Comparison of ENCODE assay signal across 8 cellular contexts in the genomic region with DNA sequence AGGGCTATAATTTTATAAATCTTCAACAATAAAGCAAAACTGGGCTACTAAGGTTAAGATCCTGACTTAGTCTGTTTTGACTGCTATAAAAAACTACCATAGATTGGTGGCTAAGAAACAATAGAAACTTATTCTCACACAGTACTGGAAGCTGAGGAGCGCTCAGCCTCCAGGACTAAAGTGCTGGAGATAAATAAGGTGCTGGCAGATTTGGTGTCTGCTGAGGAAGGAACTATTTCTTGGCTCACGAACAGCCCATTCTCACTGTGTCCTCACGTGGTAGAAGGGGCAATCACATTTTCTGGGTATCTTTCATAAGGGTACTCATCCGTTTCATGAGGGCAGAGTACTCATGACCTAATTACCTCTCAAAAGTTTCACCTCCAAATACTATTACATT.
"Had no signal": no experiment of that assay in that cellular context is flagged by ENCODE, and none has a peak within 500 bp of the region (broad histone marks: within the 10 kb centered on the region; RNA-seq: fewer than 3 reads in every experiment).

No MANE protein-coding gene starts in this region.

- H3K4me3 ChIP-seq: GM23248, HAP-1 had no signal

- H3K9ac ChIP-seq: GM23248 had no signal

- ATAC-seq: HCT116, HepG2 had no signal

- DNase-seq: GM23248, GOT3, H7, HFFc6 had no signal

- H3K36me3 ChIP-seq: HAP-1 had no signal

- H3K4me1 ChIP-seq: HAP-1 had no signal

- H2AFZ ChIP-seq: GM23248 had no signal

- H3K27ac ChIP-seq: GM23248, HL-60 had no signal

- H3K9me3 ChIP-seq: HAP-1 had no signal

- FAIRE-seq: HepG2 had no signal
